In genomic region chr20:23111944-23112342, GRCh38 we compare ENCODE assay signal across 27 cellular contexts. TPM values are rescaled to one million over a fixed set of nuclear protein-coding genes. Genes with fewer than 3 reads are reported as not detected.
"Had no signal": no experiment of that assay in that cellular context is flagged by ENCODE, and none has a peak within 500 bp of the region (broad histone marks: within the 10 kb centered on the region; RNA-seq: fewer than 3 reads in every experiment).

No MANE protein-coding gene starts in this region.

- H3K27ac ChIP-seq: coronary artery, esophagus squamous epithelium, heart right ventricle, lower lobe of right lung, neutrophil, parathyroid adenoma, prostate gland, right atrium auricular region, testis, tibial artery had no signal

- H3K27me3 ChIP-seq: esophagus squamous epithelium, heart right ventricle, neutrophil, right atrium auricular region, testis, tibial artery had no signal

- H3K36me3 ChIP-seq: esophagus squamous epithelium, heart right ventricle, lower lobe of right lung, neutrophil, prostate gland, right atrium auricular region, tibial artery had no signal

- FAIRE-seq: endometrium, islet of Langerhans had no signal

- H3K9ac ChIP-seq: parathyroid adenoma had no signal

- H3K9me3 ChIP-seq: esophagus squamous epithelium, heart right ventricle, lower lobe of right lung, neutrophil, prostate gland, right atrium auricular region, testis, tibial artery had no signal

- ATAC-seq: effector memory CD8-positive, alpha-beta T cell; heart right ventricle; left colon; left ventricle myocardium superior; lower lobe of right lung; natural killer cell; sciatic nerve; stimulated activated naive CD8-positive, alpha-beta T cell treated with anti-CD3 and anti-CD28 coated beads, Interleukin-15, Interleukin-2, amounts not matched to agents 100 U/mL and 50 U/mL, for 24 hours had no signal

- H3K4me3 ChIP-seq: coronary artery, esophagus squamous epithelium, heart right ventricle, lower lobe of right lung, prostate gland, right atrium auricular region, smooth muscle cell, testis, tibial artery had no signal

- DNase-seq: effector memory CD8-positive, alpha-beta T cell; esophagus squamous epithelium; foreskin melanocyte; glutamatergic neuron; heart right ventricle; hippocampal formation; kidney glomerular epithelial cell; left colon; left ventricle myocardium superior; lower lobe of right lung; natural killer cell; stimulated activated CD4-positive, alpha-beta T cell treated with anti-CD3 and anti-CD28 coated beads, Interleukin-2, amount 100 ng/mL, for 24 hours; stimulated activated CD4-positive, alpha-beta T cell treated with anti-CD3 and anti-CD28 coated beads, Interleukin-4, amount 100 ng/mL, for 24 hours; stimulated activated naive CD8-positive, alpha-beta T cell treated with anti-CD3 and anti-CD28 coated beads, Interleukin-15, Interleukin-2, amounts not matched to agents 100 U/mL and 50 U/mL, for 24 hours; substantia nigra; testis; tibial artery had no signal

- H3K4me1 ChIP-seq: prostate gland, testis had no signal

RNA-seq across cellular contexts. Expression of gene CD93, which starts 25.8 kb away (rescaled TPM):
- total RNA-seq: smooth muscle cell had no signal
- polyA plus RNA-seq: neural cell, smooth muscle cell had no signal
